ENCODE assay signal across 8 cellular contexts in the genomic region with DNA sequence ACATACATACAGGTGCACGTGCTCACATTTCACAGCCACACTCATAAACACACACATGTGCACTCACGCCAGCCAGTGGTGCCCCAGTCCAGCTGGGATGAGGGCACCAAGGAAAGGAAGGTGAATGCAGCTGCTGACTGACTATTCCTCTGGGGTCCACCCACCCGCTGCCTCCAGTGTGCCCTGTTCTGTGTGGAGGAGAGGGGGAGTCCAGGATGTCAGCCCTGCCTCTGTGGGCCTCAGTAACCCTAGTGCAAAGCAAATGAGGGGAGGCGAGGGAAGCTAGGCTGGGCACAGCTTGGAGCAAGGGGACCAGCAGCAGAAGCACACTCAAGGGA. TPM values are rescaled to one million over a fixed set of nuclear protein-coding genes. Genes with fewer than 3 reads are reported as not detected.
A peak's percentile ranks its signal among the peaks of the same experiment; 100 is the strongest.
DNase-seq lines count a peak whose midpoint lies in the region; ATAC-seq and TF ChIP-seq lines count a peak whose summit lies in the region.

No MANE protein-coding gene starts in this region.

- no peaks in the 10 kb centered on the region for H3K27me3 ChIP-seq in CD8-positive, alpha-beta memory T cell (ENCODE audit: insufficient read depth, low read length, poor library complexity, severe bottlenecking)
- H3K27me3 ChIP-seq in MM.1S (replicated peaks; ENCODE audit: insufficient read depth, low read length) (no peaks in the 10 kb centered on the region), neuronal stem cell (ENCODE audit: control insufficient read depth in 3 of 3, insufficient read depth in 3 of 3, low read depth in 1 of 3, low read length in 3 of 3) (peaks cover 0 to 6% (median 0%) of the 10 kb centered on the region in 3 experiments)

- H2AFZ ChIP-seq in MM.1S (ENCODE audit: low read length) (peak overlapping the region; percentile 89), neuronal stem cell (ENCODE audit: low read length) (no peak overlapping the region)

- H3K9me3 ChIP-seq in CD8-positive, alpha-beta memory T cell (ENCODE audit: low read length): no peaks in the 10 kb centered on the region
- H3K9me3 ChIP-seq in MM.1S (replicated peaks; ENCODE audit: insufficient read depth, low read length) (no peaks in the 10 kb centered on the region), neuronal stem cell (replicated peaks in 1 of 2; ENCODE audit: control insufficient read depth in 2 of 2, insufficient read depth in 1 of 2, low read depth in 1 of 2, low read length in 2 of 2) (no peaks in the 10 kb centered on the region)

- CTCF ChIA-PET in CD8-positive, alpha-beta memory T cell (lab: Charles Lee): interaction anchor here (0.9 to 1.3 kb wide), 2 partner anchors 16 to 239 kb away, joined by 3 to 4 read pairs; no protein-coding TSS in a partner anchor

- H3K14ac ChIP-seq in neuronal stem cell (ENCODE audit: low read length): peak overlapping the region; percentile 79

- no peaks in the 10 kb centered on the region for H3K9me2 ChIP-seq in MM.1S (replicated peaks; ENCODE audit: insufficient read depth, low read length)

- H3K18ac ChIP-seq in neuronal stem cell (ENCODE audit: low read length): peak overlapping the region; percentile 84

- no peak overlapping the region for H3K4ac ChIP-seq in neuronal stem cell (ENCODE audit: low read length)

- H2BK120ac ChIP-seq in neuronal stem cell (ENCODE audit: low read depth, low read length): peak overlapping the region; percentile 64

- no CpG with 5 or more reads among the region's 4 CpGs for WGBS in neuronal stem cell (ENCODE audit: extremely low coverage in 2 of 2, insufficient read length in 2 of 2, insufficient replicate concordance in 1 of 2), 2 donors

- POLR2A ChIA-PET in CD8-positive, alpha-beta memory T cell (lab: Charles Lee): no interaction called here

- H3K36me3 Mint-ChIP-seq in CD8-positive, alpha-beta memory T cell: no peaks in the 10 kb centered on the region

- H3K27me3 Mint-ChIP-seq in CD8-positive, alpha-beta memory T cell: no peaks in the 10 kb centered on the region

- H2BK15ac ChIP-seq in neuronal stem cell (ENCODE audit: low read length): peak overlapping the region; percentile 21

- no peaks in the 10 kb centered on the region for H3K79me1 ChIP-seq in neuronal stem cell (ENCODE audit: low read depth, low read length)

- peaks cover 25% of the 10 kb centered on the region for H3K4me1 ChIP-seq in CD8-positive, alpha-beta memory T cell (ENCODE audit: insufficient read depth, low read length)
- peaks cover 17% of the 10 kb centered on the region for H3K4me1 ChIP-seq in MM.1S (ENCODE audit: low read length)
- H3K4me1 ChIP-seq in neuronal stem cell (ENCODE audit: control insufficient read depth in 2 of 2, insufficient read depth in 1 of 2, low read depth in 1 of 2, low read length in 2 of 2): peaks cover 11 to 17% of the 10 kb centered on the region in 2 donors

- no peaks in the 10 kb centered on the region for H3K36me3 ChIP-seq in CD8-positive, alpha-beta memory T cell (ENCODE audit: insufficient read depth, low read length)
- H3K36me3 ChIP-seq in MM.1S (replicated peaks; ENCODE audit: insufficient read depth, low read length) (no peaks in the 10 kb centered on the region), neuronal stem cell (replicated peaks in 1 of 2; ENCODE audit: control insufficient read depth in 2 of 2, insufficient read depth in 2 of 2, low read length in 2 of 2) (no peaks in the 10 kb centered on the region)

- no peak overlapping the region; the same call in 1 of the 2 replicates for H3K9ac ChIP-seq in MM.1S (ENCODE audit: low read length)
- peak overlapping the region; percentile 65 for H3K9ac ChIP-seq in neuronal stem cell (ENCODE audit: low read depth, low read length, poor library complexity)

- H3K4me3 ChIP-seq in CD8-positive, alpha-beta memory T cell (ENCODE audit: low read length): peak overlapping the region; percentile 41
- H3K4me3 ChIP-seq in MM.1S (ENCODE audit: low read length): no peak overlapping the region
- peak overlapping the region in 1 of 2 donors; percentile 7 for H3K4me3 ChIP-seq in neuronal stem cell (ENCODE audit: low read length in 2 of 2)

- no peaks in the 10 kb centered on the region for H3K79me2 ChIP-seq in MM.1S (ENCODE audit: low read length)

- TF ChIP-seq CTCF in MM.1S (IDR thresholded peaks at IDR 0.05; ENCODE audit: low read length): no peak

- peak overlapping the region; percentile 67 for H3K4me2 ChIP-seq in MM.1S (ENCODE audit: low read depth, low read length)
- no peak overlapping the region for H3K4me2 ChIP-seq in neuronal stem cell (ENCODE audit: insufficient read depth, low read length, poor library complexity, severe bottlenecking)

- DNase-seq in CD8-positive, alpha-beta memory T cell: no peak
- DNase-seq in MM.1S (no peak), neuronal stem cell (ENCODE audit: low spot score) (no peak), Kasumi-1 (lab: John Stamatoyannopoulos, UW) (no peak), NCI-H69 (lab: John Stamatoyannopoulos, UW) (no peak)
- DNase-seq in activated CD4-positive, CD25-positive, alpha-beta regulatory T cell treated with anti-CD3 and anti-CD28 coated beads, Interleukin-2, amount 50 U/mL, for 72 hours: no peak

- peak overlapping the region; percentile 62 for H3K23ac ChIP-seq in neuronal stem cell (ENCODE audit: low read depth, low read length, poor library complexity)

- no peak overlapping the region for H3K27ac ChIP-seq in CD8-positive, alpha-beta memory T cell (ENCODE audit: low read depth, low read length)
- H3K27ac ChIP-seq in MM.1S (ENCODE audit: low read length) (peak overlapping the region; percentile 80; the same call in 1 of the 2 replicates), cingulate gyrus (ENCODE audit: low read depth, low read length) (peak overlapping the region; percentile 5), neuronal stem cell (replicated peaks; ENCODE audit: low read length) (no peak overlapping the region)

- peak overlapping the region in 7 of 8 donors; percentile 0 to 95 (median 90) for H3K27ac Mint-ChIP-seq in CD8-positive, alpha-beta memory T cell

- peak overlapping the region; percentile 82 for H2AK5ac ChIP-seq in neuronal stem cell (ENCODE audit: low read depth, low read length)

- H4K8ac ChIP-seq in neuronal stem cell (ENCODE audit: low read depth, low read length): no peak overlapping the region

- peaks cover 13 to 25% (median 17%) of the 10 kb centered on the region in 3 donors for H3K4me1 Mint-ChIP-seq in CD8-positive, alpha-beta memory T cell

- H3F3A ChIP-seq in MM.1S (ENCODE audit: insufficient read depth, low read length): peaks cover 7% of the 10 kb centered on the region; the same call in 1 of the 2 replicates

- peak overlapping the region in 6 of 7 donors; percentile 52 to 90 (median 81) for H3K4me3 Mint-ChIP-seq in CD8-positive, alpha-beta memory T cell

- H4K20me1 ChIP-seq in MM.1S (ENCODE audit: insufficient read depth, low read length): no peaks in the 10 kb centered on the region

- no peak for ATAC-seq in HG03280 (IDR thresholded peaks at IDR 0.05; ENCODE audit: unreplicated experiment)

- no peak overlapping the region for H2BK12ac ChIP-seq in neuronal stem cell (ENCODE audit: low read length)

- H3K9me3 Mint-ChIP-seq in CD8-positive, alpha-beta memory T cell: no peaks in the 10 kb centered on the region

- H4K91ac ChIP-seq in neuronal stem cell (ENCODE audit: low read depth, low read length, poor library complexity): peak overlapping the region; percentile 98

- H2BK5ac ChIP-seq in neuronal stem cell (ENCODE audit: low read length): peak overlapping the region; percentile 7

RNA-seq across cellular contexts. Expression of a gene that starts 57.6 kb away (rescaled TPM):
- 10 to 100 TPM; 92.6 to 94.6 TPM for total RNA-seq in CD8-positive, alpha-beta memory T cell
- 44.9 TPM for polyA plus RNA-seq in CD8-positive, alpha-beta memory T cell
- polyA plus RNA-seq in neuronal stem cell (2013, experiment 1 of 2): 71.1 TPM
- 69.2 TPM for polyA plus RNA-seq in neuronal stem cell (2013, experiment 2 of 2)

Comparison
In these comparisons a context has a peak if more than half of its experiments do, and no peak if none do; other contexts are left out.
1. H3K27ac ChIP-seq: peak in MM.1S (single experiment) and cingulate gyrus (single experiment); none in CD8-positive, alpha-beta memory T cell (single experiment) and neuronal stem cell (single experiment).